Comparison of ENCODE assay signal across 11 cellular contexts in genomic region chr1:159005676-159006075, GRCh38. TPM values are rescaled to one million over a fixed set of nuclear protein-coding genes. Genes with fewer than 3 reads are reported as not detected.
DNase-seq lines count a peak whose midpoint lies in the region; ATAC-seq, FAIRE-seq and TF ChIP-seq lines count a peak whose summit lies in the region.
"Had no signal": no experiment of that assay in that cellular context is flagged by ENCODE, and none has a peak within 500 bp of the region (broad histone marks: within the 10 kb centered on the region; RNA-seq: fewer than 3 reads in every experiment).

No MANE protein-coding gene starts in this region.

- H3K4me3 Mint-ChIP-seq in activated naive CD4-positive, alpha-beta T cell treated with anti-CD3 and anti-CD28 coated beads, Interleukin-2, amount 50 U/mL, for 24 hours, result no peak overlapping the region

- no peaks in the 10 kb centered on the region for H3K9me3 Mint-ChIP-seq in activated naive CD4-positive, alpha-beta T cell treated with anti-CD3 and anti-CD28 coated beads, Interleukin-2, amount 50 U/mL, for 24 hours

- no peaks in the 10 kb centered on the region for H3K27me3 Mint-ChIP-seq in activated naive CD4-positive, alpha-beta T cell treated with anti-CD3 and anti-CD28 coated beads, Interleukin-2, amount 50 U/mL, for 24 hours

- no peaks in the 10 kb centered on the region for H3K36me3 ChIP-seq in lung (ENCODE audit: control insufficient read depth in 2 of 2, insufficient read depth in 2 of 2, low read length in 2 of 2)
- no peaks in the 10 kb centered on the region for H3K36me3 ChIP-seq in upper lobe of left lung
- H3K36me3 ChIP-seq: ovary had no signal

- ATAC-seq in lung (ENCODE audit: insufficient read depth, low FRiP score), result no peak
- ATAC-seq in upper lobe of left lung (ENCODE audit: low FRiP score in 2 of 2), result peak in 1 of 2 donors; percentile 27
- ATAC-seq in GM18519 (IDR thresholded peaks at IDR 0.05; ENCODE audit: low FRiP score, unreplicated experiment), result no peak

- H3K27ac ChIP-seq in cingulate gyrus (ENCODE audit: low read depth, low read length) (peak overlapping the region; percentile 54), lung (ENCODE audit: low read depth in 1 of 2, low read length in 1 of 2) (peak overlapping the region; percentile 41 to 65), upper lobe of left lung (peak overlapping the region; percentile 7 to 64 (median 47))
- H3K27ac ChIP-seq: C4-2B had no signal

- peaks cover 9% of the 10 kb centered on the region for H3K36me3 Mint-ChIP-seq in activated naive CD4-positive, alpha-beta T cell treated with anti-CD3 and anti-CD28 coated beads, Interleukin-2, amount 50 U/mL, for 24 hours

- TF ChIP-seq EP300 in upper lobe of left lung (IDR thresholded peaks at IDR 0.05), result peak in 1 of 4 donors; percentile 28

- H3K27me3 ChIP-seq in lung (ENCODE audit: control insufficient read depth, insufficient read depth) (no peaks in the 10 kb centered on the region), upper lobe of left lung (no peaks in the 10 kb centered on the region)
- H3K27me3 ChIP-seq: ovary had no signal

- no peak for DNase-seq in activated naive CD4-positive, alpha-beta T cell treated with Interleukin-2 at 50 U/mL for 16 hours
- DNase-seq in lung (ENCODE audit: low spot score), result no peak
- DNase-seq in upper lobe of left lung, result no peak
- DNase-seq in H54 (ENCODE audit: insufficient read length, low spot score), result no peak
- no peak for DNase-seq in NCI-H510A (lab: John Stamatoyannopoulos, UW)
- DNase-seq: cortex of kidney, ovary had no signal

- FAIRE-seq in H54 (lab: Jason Lieb, UNC), result no peak

- H3K27ac Mint-ChIP-seq in activated naive CD4-positive, alpha-beta T cell treated with anti-CD3 and anti-CD28 coated beads, Interleukin-2, amount 50 U/mL, for 24 hours, result peak overlapping the region; percentile 25

- no peaks in the 10 kb centered on the region for H3K9me3 ChIP-seq in lung (ENCODE audit: control insufficient read depth in 2 of 2, insufficient read depth in 1 of 2, low read length in 1 of 2)
- H3K9me3 ChIP-seq in upper lobe of left lung, result no peaks in the 10 kb centered on the region
- H3K9me3 ChIP-seq: ovary had no signal

- peaks cover 37% of the 10 kb centered on the region for H3K4me1 Mint-ChIP-seq in activated naive CD4-positive, alpha-beta T cell treated with anti-CD3 and anti-CD28 coated beads, Interleukin-2, amount 50 U/mL, for 24 hours

- no peak overlapping the region for H3K4me3 ChIP-seq in lung
- no peak overlapping the region for H3K4me3 ChIP-seq in upper lobe of left lung
- H3K4me3 ChIP-seq: ovary had no signal

- 22 to 28% methylated on average over 6 of the region's 6 CpGs for WGBS in lung, 2 donors
- WGBS in upper lobe of left lung, 2 donors, result 32 to 36% methylated on average over 6 of the region's 6 CpGs

- H3K4me1 ChIP-seq in lung (ENCODE audit: control insufficient read depth in 2 of 2, insufficient read depth in 2 of 2, low read length in 2 of 2) (peaks cover 1 to 9% of the 10 kb centered on the region in 2 donors), upper lobe of left lung (peaks cover 25 to 37% (median 32%) of the 10 kb centered on the region in 4 donors)

- TF ChIP-seq CTCF in lung (IDR thresholded peaks at IDR 0.05; ENCODE audit: control extremely low read depth, extremely low read depth), result no peak
- no peak for TF ChIP-seq CTCF in upper lobe of left lung (IDR thresholded peaks at IDR 0.05)

- no peak for TF ChIP-seq POLR2A in upper lobe of left lung (IDR thresholded peaks at IDR 0.05)
- TF ChIP-seq POLR2A in H54 (IDR thresholded peaks at IDR 0.05; ENCODE audit: low read depth, low read length), result no peak

RNA-seq across cellular contexts. Expression of gene IFI16, which starts 4.0 kb away (rescaled TPM):
- total RNA-seq in lung (10 to 100 TPM; 60.7 to 86.3 TPM), upper lobe of left lung (100 to 1,000 TPM in 1 of 6 donors, 10 to 100 TPM in 5; 43.8 to 108 (median 66.2) TPM)
- polyA plus RNA-seq in lung, result 100 to 1,000 TPM in 1 of 2 donors, 10 to 100 TPM in 1; 76.4 to 124 TPM
